25 cellular contexts compared by ENCODE assay signal in genomic region chr16:11686713-11687112, GRCh38. TPM values are rescaled to one million over a fixed set of nuclear protein-coding genes. Genes with fewer than 3 reads are reported as not detected.
DNase-seq lines count a peak whose midpoint lies in the region; ATAC-seq, FAIRE-seq and TF ChIP-seq lines count a peak whose summit lies in the region.
"Had no signal": no experiment of that assay in that cellular context is flagged by ENCODE, and none has a peak within 500 bp of the region (broad histone marks: within the 10 kb centered on the region; RNA-seq: fewer than 3 reads in every experiment).

No MANE protein-coding gene starts in this region.

- POLR2A ChIA-PET in GM12878 (lab: Charles Lee) = interaction anchor here (0.7 to 6.0 kb wide), 2 partner anchors 8 to 55 kb away, joined by 3 to 63 read pairs; partner anchors contain the start of gene TXNDC11
- POLR2A ChIA-PET in CD8-positive, alpha-beta memory T cell (lab: Charles Lee) = no interaction called here

- intact Hi-C loops in GM12878 (cut with micrococcal nuclease; ENCODE audit: unreplicated experiment) (no loop called here), gastrocnemius medialis (cut with DNase I; ENCODE audit: low total_unique reads) (no loop called here)

- H3K9me3 ChIP-seq in CD4-positive, CD25-positive, alpha-beta regulatory T cell (ENCODE audit: control insufficient read depth in 2 of 2, low read length in 2 of 2) = no peaks in the 10 kb centered on the region
- H3K9me3 ChIP-seq in GM12878 (replicated peaks; ENCODE audit: control insufficient read depth, insufficient read depth, low read length) (no peaks in the 10 kb centered on the region), gastrocnemius medialis (no peaks in the 10 kb centered on the region)
- no peaks in the 10 kb centered on the region for H3K9me3 ChIP-seq in CD8-positive, alpha-beta memory T cell (ENCODE audit: low read length)
- H3K9me3 ChIP-seq: lower lobe of right lung, neutrophil had no signal

- no peak for TF ChIP-seq CTCF in GM12878 (IDR thresholded peaks at IDR 0.05 in 2 of 3, conservative IDR thresholded peaks at IDR 0.05 in 1 of 3; ENCODE audit: control insufficient read depth in 2 of 3, extremely low read depth in 1 of 3, insufficient read depth in 1 of 3, low read depth in 3 of 3, low read length in 3 of 3)
- TF ChIP-seq CTCF in gastrocnemius medialis (IDR thresholded peaks at IDR 0.05 in 4 of 5, conservative IDR thresholded peaks at IDR 0.05 in 1 of 5) = no peak

- no peaks in the 10 kb centered on the region for H3K9me3 Mint-ChIP-seq in CD4-positive, CD25-positive, alpha-beta regulatory T cell
- no peaks in the 10 kb centered on the region for H3K9me3 Mint-ChIP-seq in IgD-negative memory B cell
- H3K9me3 Mint-ChIP-seq in CD8-positive, alpha-beta memory T cell = no peaks in the 10 kb centered on the region
- H3K9me3 Mint-ChIP-seq: activated T-cell treated with anti-CD3 and anti-CD28 coated beads, Interleukin-2, amount 50 U/mL, for 72 hours had no signal

- H3K4me1 Mint-ChIP-seq in CD4-positive, CD25-positive, alpha-beta regulatory T cell = peaks cover 13 to 56% (median 38%) of the 10 kb centered on the region in 4 donors
- H3K4me1 Mint-ChIP-seq in IgD-negative memory B cell = peaks cover 47 to 63% (median 57%) of the 10 kb centered on the region in 3 donors
- H3K4me1 Mint-ChIP-seq in CD8-positive, alpha-beta memory T cell = peaks cover 19 to 40% (median 37%) of the 10 kb centered on the region in 3 donors

- DNase-seq in CD4-positive, CD25-positive, alpha-beta regulatory T cell = no peak
- DNase-seq in GM12878 (ENCODE audit: low read depth, low spot score) (no peak), gastrocnemius medialis (no peak), SIG-M5 treated with dmso at 0.1 percent for 504 hours (lab: John Stamatoyannopoulos, UW; ENCODE audit: unreplicated experiment) (no peak)
- DNase-seq in CD8-positive, alpha-beta memory T cell = no peak
- DNase-seq: activated CD4-positive, CD25-positive, alpha-beta regulatory T cell; activated CD8-positive, alpha-beta T cell treated with anti-CD3 and anti-CD28 coated beads, Interleukin-2, amount 10 ng/mL, durations not matched to agents 7 days and 5 days; activated T-cell treated with anti-CD3 and anti-CD28 coated beads, Interleukin-2, amount 50 U/mL, for 72 hours; DMS79 treated with DMSO at 0.1 percent for 48 hours; H7; hypothalamus; KG1; lower lobe of right lung; NCI-H1930; NCI-H226; NCI-H82; retina; T1000 had no signal

- no peak for FAIRE-seq in GM12878 (lab: Jason Lieb, UNC)
- FAIRE-seq: bronchial epithelial cell, islet of Langerhans had no signal

- no peak overlapping the region for H3K27ac ChIP-seq in CD4-positive, CD25-positive, alpha-beta regulatory T cell (ENCODE audit: insufficient read depth, low read length, poor library complexity, severe bottlenecking)
- H3K27ac ChIP-seq in GM12878 (ENCODE audit: control insufficient read depth, insufficient read depth) = peak overlapping the region; percentile 35; the same call in 1 of the 2 replicates
- H3K27ac ChIP-seq in gastrocnemius medialis = peak overlapping the region; percentile 60 to 98 (median 78)
- H3K27ac ChIP-seq in CD8-positive, alpha-beta memory T cell (ENCODE audit: low read depth, low read length) = no peak overlapping the region
- H3K27ac ChIP-seq: lower lobe of right lung, neutrophil, SK-N-MC had no signal

- peaks cover 14% of the 10 kb centered on the region for H3K79me2 ChIP-seq in GM12878 (ENCODE audit: control insufficient read depth, insufficient read depth, low read length)

- TF ChIP-seq EP300 in GM12878 (IDR thresholded peaks at IDR 0.05; ENCODE audit: borderline replicate concordance in 1 of 2, control insufficient read depth in 1 of 2, low read depth in 2 of 2, low read length in 2 of 2) = no peak

- peaks cover 70% of the 10 kb centered on the region for H3K36me3 ChIP-seq in CD4-positive, CD25-positive, alpha-beta regulatory T cell (ENCODE audit: control insufficient read depth, insufficient read depth, low read length)
- H3K36me3 ChIP-seq in GM12878 (ENCODE audit: control insufficient read depth in 2 of 2, insufficient read depth in 2 of 2, low read length in 1 of 2) (peaks cover 24 to 49% of the 10 kb centered on the region in 2 experiments), gastrocnemius medialis (peaks cover 0 to 63% of the 10 kb centered on the region in 2 donors)
- peaks cover 43% of the 10 kb centered on the region for H3K36me3 ChIP-seq in CD8-positive, alpha-beta memory T cell (ENCODE audit: insufficient read depth, low read length)

- H3K27me3 ChIP-seq in CD4-positive, CD25-positive, alpha-beta regulatory T cell (ENCODE audit: control insufficient read depth, insufficient read depth, low read length) = no peaks in the 10 kb centered on the region
- no peaks in the 10 kb centered on the region for H3K27me3 ChIP-seq in GM12878 (replicated peaks in 1 of 2; ENCODE audit: control insufficient read depth in 2 of 2, insufficient read depth in 2 of 2, low read length in 1 of 2)
- H3K27me3 ChIP-seq in gastrocnemius medialis = no peaks in the 10 kb centered on the region
- H3K27me3 ChIP-seq in CD8-positive, alpha-beta memory T cell (ENCODE audit: insufficient read depth, low read length, poor library complexity, severe bottlenecking) = no peaks in the 10 kb centered on the region
- H3K27me3 ChIP-seq: neutrophil had no signal

- no peaks in the 10 kb centered on the region for H4K20me1 ChIP-seq in GM12878 (ENCODE audit: control insufficient read depth, insufficient read depth)

- H3K27ac Mint-ChIP-seq in CD4-positive, CD25-positive, alpha-beta regulatory T cell = peak overlapping the region in 2 of 3 donors; percentile 11 to 40
- peak overlapping the region; percentile 31 to 72 (median 56) for H3K27ac Mint-ChIP-seq in IgD-negative memory B cell
- peak overlapping the region in 2 of 8 donors; percentile 5 to 15 for H3K27ac Mint-ChIP-seq in CD8-positive, alpha-beta memory T cell
- H3K27ac Mint-ChIP-seq: activated CD8-positive, alpha-beta T cell treated with anti-CD3 and anti-CD28 coated beads, Interleukin-2, amount 10 ng/mL, durations not matched to agents 7 days and 5 days had no signal

- no peaks in the 10 kb centered on the region for H3K27me3 Mint-ChIP-seq in CD4-positive, CD25-positive, alpha-beta regulatory T cell
- no peaks in the 10 kb centered on the region for H3K27me3 Mint-ChIP-seq in IgD-negative memory B cell
- no peaks in the 10 kb centered on the region for H3K27me3 Mint-ChIP-seq in CD8-positive, alpha-beta memory T cell

- H3K4me3 Mint-ChIP-seq in CD4-positive, CD25-positive, alpha-beta regulatory T cell = peak overlapping the region in 2 of 4 donors; percentile 41 to 63
- peak overlapping the region in 2 of 4 donors; percentile 60 to 72 for H3K4me3 Mint-ChIP-seq in IgD-negative memory B cell
- no peak overlapping the region for H3K4me3 Mint-ChIP-seq in CD8-positive, alpha-beta memory T cell
- H3K4me3 Mint-ChIP-seq: activated CD8-positive, alpha-beta T cell treated with anti-CD3 and anti-CD28 coated beads, Interleukin-2, amount 10 ng/mL, durations not matched to agents 7 days and 5 days; activated T-cell treated with anti-CD3 and anti-CD28 coated beads, Interleukin-2, amount 50 U/mL, for 72 hours had no signal

- H3K4me1 ChIP-seq in CD4-positive, CD25-positive, alpha-beta regulatory T cell (ENCODE audit: control insufficient read depth, insufficient read depth, low read length, poor library complexity, severe bottlenecking) = peaks cover 27% of the 10 kb centered on the region
- H3K4me1 ChIP-seq in GM12878 (ENCODE audit: control insufficient read depth, insufficient read depth, low read length) = peaks cover 74% of the 10 kb centered on the region
- H3K4me1 ChIP-seq in gastrocnemius medialis = peaks cover 57 to 65% of the 10 kb centered on the region in 2 donors
- peaks cover 28% of the 10 kb centered on the region for H3K4me1 ChIP-seq in CD8-positive, alpha-beta memory T cell (ENCODE audit: insufficient read depth, low read length)

- SMC1A ChIA-PET in GM12878 (lab: Charles Lee; ENCODE audit: uncharacterized antibody, unreplicated experiment) = no interaction called here

- H3K9ac ChIP-seq in GM12878 (ENCODE audit: control insufficient read depth, insufficient read depth, low read length) = no peak overlapping the region

- TF ChIP-seq RAD21 in GM12878 (IDR thresholded peaks at IDR 0.05; ENCODE audit: insufficient read depth, low read depth, low read length) = no peak

- 0 out of 2 replicates have a peak overlapping the region, but pooled peaks have one; percentile 4 for H3K4me2 ChIP-seq in GM12878 (ENCODE audit: control insufficient read depth, insufficient read depth)

- CTCF ChIA-PET in GM12878 (lab: Yijun Ruan, JAX) = interaction anchor here (0.6 kb wide), 1 partner anchor 155 kb away, joined by 4 read pairs; no protein-coding TSS in a partner anchor
- CTCF ChIA-PET in CD8-positive, alpha-beta memory T cell (lab: Charles Lee) = no interaction called here

- TF ChIP-seq POLR2A in GM12878 (IDR thresholded peaks at IDR 0.05; ENCODE audit: low read depth, low read length) (no peak), gastrocnemius medialis (IDR thresholded peaks at IDR 0.05) (no peak)

- no TSS peak for BruUV-seq in GM12878 (replicated peaks; lab: Mats Ljungman, UMichigan)

- no peak for ATAC-seq in CD4-positive, CD25-positive, alpha-beta regulatory T cell (ENCODE audit: low read depth in 2 of 2)
- no peak for ATAC-seq in GM12878
- no peak for ATAC-seq in gastrocnemius medialis
- ATAC-seq in GM19395 (IDR thresholded peaks at IDR 0.05; ENCODE audit: unreplicated experiment) = no peak
- no peak for ATAC-seq in GM19035 (IDR thresholded peaks at IDR 0.05; ENCODE audit: unreplicated experiment)
- ATAC-seq: activated CD8-positive, alpha-beta T cell treated with anti-CD3 and anti-CD28 coated beads, Interleukin-2, amount 10 ng/mL, durations not matched to agents 7 days and 5 days; activated T-cell treated with anti-CD3 and anti-CD28 coated beads, Interleukin-2, amount 50 U/mL, for 72 hours; lower lobe of right lung had no signal

- H3K4me3 ChIP-seq in CD4-positive, CD25-positive, alpha-beta regulatory T cell (ENCODE audit: low read depth, low read length) = no peak overlapping the region
- H3K4me3 ChIP-seq in GM12878 (no peak overlapping the region), gastrocnemius medialis (no peak overlapping the region)
- no peak overlapping the region for H3K4me3 ChIP-seq in CD8-positive, alpha-beta memory T cell (ENCODE audit: low read length)
- H3K4me3 ChIP-seq: lower lobe of right lung, SK-N-MC had no signal

- in situ Hi-C loops in GM12878 (cut with MboI) (no loop called here), gastrocnemius medialis (cut with MboI; ENCODE audit: low sequenced_read_pairs in 4 of 4) (no loop called here)

- 19% methylated on average over 5 of the region's 5 CpGs for WGBS in GM12878 (ENCODE audit: insufficient coverage, insufficient replicate concordance, low lambda C conversion rate, missing lambda C conversion rate)

- H2AFZ ChIP-seq in GM12878 (ENCODE audit: control insufficient read depth, low read depth, low read length) = no peak overlapping the region

- H3K36me3 Mint-ChIP-seq in CD4-positive, CD25-positive, alpha-beta regulatory T cell = peaks cover 49% of the 10 kb centered on the region
- H3K36me3 Mint-ChIP-seq in IgD-negative memory B cell = peaks cover 12% of the 10 kb centered on the region
- peaks cover 8 to 92% (median 32%) of the 10 kb centered on the region in 3 donors for H3K36me3 Mint-ChIP-seq in CD8-positive, alpha-beta memory T cell

- RAD21 ChIA-PET in GM12878 (lab: Charles Lee; ENCODE audit: unreplicated experiment) = no interaction called here

RNA-seq across cellular contexts. Expression of gene SNN, which starts 18.5 kb away (rescaled TPM):
- total RNA-seq in CD4-positive, CD25-positive, alpha-beta regulatory T cell = 27.5 TPM
- polyA plus RNA-seq in CD4-positive, CD25-positive, alpha-beta regulatory T cell = 10 to 100 TPM; 14.5 to 31.2 (median 23.8) TPM
- polyA plus RNA-seq in IgD-negative memory B cell (60.9 TPM), GM12878 (2011; rRNA removed) (32.8 and 43.4 TPM in 2 replicates), GM12878 (2014; fragmentation: Illumina TruSeq; extraction: Trizol) (26.5 and 32.4 TPM in 2 replicates), GM12878 (2014; fragmentation: Nextera tagmentation; extraction: Ambion mirVana) (1 to 10 TPM; 2.2 to 5.2 TPM), GM12878 (2014; rRNA removed) (40.0 and 42.4 TPM in 2 replicates), GM12878 (2016; fragmentation: Nextera tagmentation; extraction: Ambion mirVana) (10 to 100 TPM; 17.4 to 22.6 TPM)
- 34.4 and 35.4 TPM in 2 replicates for total RNA-seq in GM12878 (2013; cell fraction: nucleolus; rRNA removed)
- total RNA-seq in GM12878 (2014; rRNA removed) (25.6 and 28.2 TPM in 2 replicates), GM12878 (2014; rRNA removed; fragmentation: Illumina TruSeq; extraction: Trizol) (26.9 and 27.3 TPM in 2 replicates), GM12878 (2021) (38.5 and 40.4 TPM in 2 replicates), gastrocnemius medialis (10 to 100 TPM; 22.5 to 94.5 (median 78.1) TPM)
- polyA plus RNA-seq in GM12878 (2011; ENCODE audit: low read depth) = 15.3 TPM
- 35.7 and 49.6 TPM in 2 replicates for polyA plus RNA-seq in GM12878 (2011; cell fraction: cytosol; rRNA removed)
- polyA plus RNA-seq in GM12878 (2011; cell fraction: nucleus; rRNA removed) = 25.6 and 27.0 TPM in 2 replicates
- polyA plus RNA-seq in GM12878 (2012) = 19.4 and 29.5 TPM in 2 replicates
- polyA minus RNA-seq in GM12878 (2011; rRNA and poly(A)+ RNA removed) = 17.0 and 24.5 TPM in 2 replicates
- polyA minus RNA-seq in GM12878 (2011; cell fraction: cytosol; rRNA and poly(A)+ RNA removed) = 10.7 and 12.4 TPM in 2 replicates
- polyA minus RNA-seq in GM12878 (2011; cell fraction: nucleus; rRNA and poly(A)+ RNA removed) = 9.7 and 16.1 TPM in 2 replicates
- 1 to 10 TPM; 5.8 to 6.0 TPM for total RNA-seq in CD8-positive, alpha-beta memory T cell
- 10.6 TPM for polyA plus RNA-seq in CD8-positive, alpha-beta memory T cell

RNA-seq across cellular contexts. Expression of gene TXNDC11, which starts 55.9 kb away (rescaled TPM):
- total RNA-seq in CD4-positive, CD25-positive, alpha-beta regulatory T cell = 178 TPM
- 10 to 100 TPM; 64.9 to 77.2 (median 70.0) TPM for polyA plus RNA-seq in CD4-positive, CD25-positive, alpha-beta regulatory T cell
- polyA plus RNA-seq in IgD-negative memory B cell (78.0 TPM), GM12878 (2011; rRNA removed) (71.0 and 86.7 TPM in 2 replicates), GM12878 (2014; fragmentation: Illumina TruSeq; extraction: Trizol) (40.7 and 49.9 TPM in 2 replicates), GM12878 (2014; fragmentation: Nextera tagmentation; extraction: Ambion mirVana) (1 to 10 TPM; 1.7 to 7.3 TPM), GM12878 (2014; rRNA removed) (57.0 and 59.9 TPM in 2 replicates), GM12878 (2016; fragmentation: Nextera tagmentation; extraction: Ambion mirVana) (10 to 100 TPM; 69.8 to 70.7 TPM)
- 97.8 and 99.6 TPM in 2 replicates for total RNA-seq in GM12878 (2013; cell fraction: nucleolus; rRNA removed)
- total RNA-seq in GM12878 (2014; rRNA removed) (54.4 and 59.1 TPM in 2 replicates), GM12878 (2014; rRNA removed; fragmentation: Illumina TruSeq; extraction: Trizol) (33.3 and 43.1 TPM in 2 replicates), GM12878 (2021) (45.8 and 51.8 TPM in 2 replicates), gastrocnemius medialis (10 to 100 TPM; 35.2 to 64.5 (median 51.2) TPM)
- polyA plus RNA-seq in GM12878 (2011; ENCODE audit: low read depth) = 38.0 TPM
- polyA plus RNA-seq in GM12878 (2011; cell fraction: cytosol; rRNA removed) = 96.3 and 103 TPM in 2 replicates
- polyA plus RNA-seq in GM12878 (2011; cell fraction: nucleus; rRNA removed) = 86.4 and 91.4 TPM in 2 replicates
- 48.2 and 55.5 TPM in 2 replicates for polyA plus RNA-seq in GM12878 (2012)
- 79.2 and 95.3 TPM in 2 replicates for polyA minus RNA-seq in GM12878 (2011; rRNA and poly(A)+ RNA removed)
- 28.7 and 34.5 TPM in 2 replicates for polyA minus RNA-seq in GM12878 (2011; cell fraction: cytosol; rRNA and poly(A)+ RNA removed)
- polyA minus RNA-seq in GM12878 (2011; cell fraction: nucleus; rRNA and poly(A)+ RNA removed) = 27.4 and 50.4 TPM in 2 replicates
- total RNA-seq in CD8-positive, alpha-beta memory T cell = 10 to 100 TPM; 32.8 to 38.8 TPM
- 57.8 TPM for polyA plus RNA-seq in CD8-positive, alpha-beta memory T cell

Comparison
In these comparisons a context has a peak if more than half of its experiments do, and no peak if none do; other contexts are left out.
1. H3K27ac ChIP-seq: peak in GM12878 (single experiment) and gastrocnemius medialis (4 of 4); none in CD4-positive, CD25-positive, alpha-beta regulatory T cell (single experiment) and CD8-positive, alpha-beta memory T cell (single experiment).